1 cellular context compared by ENCODE assay signal in the genomic region with DNA sequence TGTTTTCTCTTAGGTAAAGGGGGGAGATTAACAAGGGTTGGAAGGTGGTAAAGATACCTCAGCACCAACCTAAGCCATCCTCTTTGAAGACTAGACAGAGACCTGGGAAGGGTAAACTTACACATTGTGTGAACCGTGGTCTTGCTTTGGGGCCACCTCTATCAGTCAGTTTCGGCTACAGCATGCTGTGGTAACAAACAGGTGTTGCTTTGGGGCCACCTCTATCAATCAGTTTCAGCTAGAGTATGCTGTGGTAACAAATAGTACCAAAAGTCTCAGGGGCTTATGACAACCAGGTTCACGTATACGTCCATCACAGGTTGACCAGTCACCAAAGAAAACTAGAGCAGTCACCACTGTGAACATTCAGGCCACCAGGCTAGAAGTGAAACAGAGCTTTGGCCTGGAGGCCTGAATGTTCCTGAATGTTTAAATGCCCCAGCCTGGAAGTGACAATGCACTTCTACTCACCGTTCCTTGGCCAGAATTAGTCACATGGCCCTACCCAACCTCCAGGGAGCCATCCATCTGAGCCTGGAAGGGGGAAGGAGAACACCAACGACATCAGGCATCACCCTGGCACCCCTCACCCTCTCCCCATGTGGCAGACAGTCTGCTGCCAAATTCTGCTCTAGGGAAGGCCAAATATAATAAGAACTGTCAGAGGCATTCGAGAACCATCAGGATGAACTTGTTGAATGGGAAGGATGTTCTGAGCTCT.
TF ChIP-seq lines count a peak whose summit lies in the region.

No MANE protein-coding gene starts in this region.

TF ChIP-seq in HepG2, 621 proteins besides CTCF, POLR2A, EP300 and RAD21:
- TF ChIP-seq TRIM24 (CRISPR knock-in tag; IDR thresholded peaks at IDR 0.05) (no peak), ZNF10 (CRISPR knock-in tag; IDR thresholded peaks at IDR 0.05; ENCODE audit: borderline replicate concordance, low read depth) (no peak), HOXA9 (CRISPR knock-in tag; IDR thresholded peaks at IDR 0.05; ENCODE audit: borderline replicate concordance) (no peak), ZNF574 (CRISPR knock-in tag; IDR thresholded peaks at IDR 0.05) (no peak), KMT2A (CRISPR knock-in tag; IDR thresholded peaks at IDR 0.05) (no peak), ZNF12 (CRISPR knock-in tag; IDR thresholded peaks at IDR 0.05) (peak; percentile 84)
- TF ChIP-seq, protein P1, sequence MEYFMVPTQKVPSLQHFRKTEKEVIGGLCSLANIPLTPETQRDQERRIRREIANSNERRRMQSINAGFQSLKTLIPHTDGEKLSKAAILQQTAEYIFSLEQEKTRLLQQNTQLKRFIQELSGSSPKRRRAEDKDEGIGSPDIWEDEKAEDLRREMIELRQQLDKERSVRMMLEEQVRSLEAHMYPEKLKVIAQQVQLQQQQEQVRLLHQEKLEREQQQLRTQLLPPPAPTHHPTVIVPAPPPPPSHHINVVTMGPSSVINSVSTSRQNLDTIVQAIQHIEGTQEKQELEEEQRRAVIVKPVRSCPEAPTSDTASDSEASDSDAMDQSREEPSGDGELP (IDR thresholded peaks at IDR 0.05; ENCODE audit: borderline replicate concordance, low read depth), result no peak
TF ChIP-seq in HepG2: peak in this region for 1.
